In genomic region chr14:104731249-104731924, GRCh38 we compare ENCODE assay signal across 1 cellular context.
TF ChIP-seq lines count a peak whose summit lies in the region.

No MANE protein-coding gene starts in this region.

TF ChIP-seq in GM23338, 12 proteins besides CTCF, POLR2A, EP300 and RAD21:
- TF ChIP-seq CREB1 (CRISPR knock-in tag; IDR thresholded peaks at IDR 0.05; ENCODE audit: low read depth) (no peak), ETS1 (IDR thresholded peaks at IDR 0.05) (no peak), STAT1 (IDR thresholded peaks at IDR 0.05; ENCODE audit: unreplicated experiment) (no peak), ZNF114 (CRISPR knock-in tag; IDR thresholded peaks at IDR 0.05) (no peak), ZNF462 (CRISPR knock-in tag; IDR thresholded peaks at IDR 0.05) (no peak)
